In genomic region chr5:171667341-171668096, GRCh38 we compare ENCODE assay signal across 10 cellular contexts.
DNase-seq lines count a peak whose midpoint lies in the region; ATAC-seq and TF ChIP-seq lines count a peak whose summit lies in the region.
"Had no signal": no experiment of that assay in that cellular context is flagged by ENCODE, and none has a peak within 500 bp of the region (broad histone marks: within the 10 kb centered on the region; RNA-seq: fewer than 3 reads in every experiment).

No MANE protein-coding gene starts in this region.

- H3K27me3 ChIP-seq in left ventricle myocardium inferior (ENCODE audit: low read depth): no peaks in the 10 kb centered on the region

- no peaks in the 10 kb centered on the region for H3K36me3 Mint-ChIP-seq in activated T-cell treated with anti-CD3 and anti-CD28 coated beads, Interleukin-2, amount 50 U/mL, for 24 hours (ENCODE audit: low read depth)

- peaks cover 12% of the 10 kb centered on the region for H3K4me1 ChIP-seq in left ventricle myocardium inferior

- H3K36me3 ChIP-seq in left ventricle myocardium inferior: no peaks in the 10 kb centered on the region

- no peaks in the 10 kb centered on the region for H3K9me3 Mint-ChIP-seq in activated T-cell treated with anti-CD3 and anti-CD28 coated beads, Interleukin-2, amount 50 U/mL, for 24 hours
- H3K9me3 Mint-ChIP-seq: activated CD4-positive, alpha-beta T cell treated with anti-CD3 and anti-CD28 coated beads, Interleukin-2, amount 10 ng/mL, durations not matched to agents 24 days and 14 days had no signal

- no peaks in the 10 kb centered on the region for H3K9me3 ChIP-seq in left ventricle myocardium inferior (replicated peaks)

- ATAC-seq in HG03432 (IDR thresholded peaks at IDR 0.05; ENCODE audit: unreplicated experiment): no peak

- peak overlapping the region; percentile 70 for H3K27ac ChIP-seq in left ventricle myocardium inferior (replicated peaks)

- TF ChIP-seq CTCF in astrocyte of the spinal cord (IDR thresholded peaks at IDR 0.05; ENCODE audit: low read depth, low read length) (peak; percentile 24), left ventricle myocardium inferior (IDR thresholded peaks at IDR 0.05; ENCODE audit: borderline replicate concordance) (peak; percentile 26)

- H3K4me3 ChIP-seq in astrocyte of the spinal cord (ENCODE audit: low read depth, low read length) (no peak overlapping the region), left ventricle myocardium inferior (peak overlapping the region; percentile 40)

- H3K4me1 Mint-ChIP-seq in activated T-cell treated with anti-CD3 and anti-CD28 coated beads, Interleukin-2, amount 50 U/mL, for 24 hours (ENCODE audit: low read depth): no peaks in the 10 kb centered on the region
- H3K4me1 Mint-ChIP-seq: activated CD4-positive, alpha-beta T cell treated with anti-CD3 and anti-CD28 coated beads, Interleukin-2, amount 10 ng/mL, durations not matched to agents 24 days and 14 days had no signal

- H3K27ac Mint-ChIP-seq in activated T-cell treated with anti-CD3 and anti-CD28 coated beads, Interleukin-2, amount 50 U/mL, for 24 hours: no peak overlapping the region
- H3K27ac Mint-ChIP-seq: activated CD4-positive, alpha-beta T cell treated with anti-CD3 and anti-CD28 coated beads, Interleukin-2, amount 10 ng/mL, durations not matched to agents 24 days and 14 days had no signal

- in situ Hi-C loops in astrocyte of the spinal cord (cut with HindIII; ENCODE audit: low sequenced_read_pairs): no loop called here

- intact Hi-C loops in left ventricle myocardium inferior (cut with micrococcal nuclease): no loop called here

- H3K4me3 Mint-ChIP-seq in activated T-cell treated with anti-CD3 and anti-CD28 coated beads, Interleukin-2, amount 50 U/mL, for 24 hours: no peak overlapping the region
- H3K4me3 Mint-ChIP-seq: activated CD4-positive, alpha-beta T cell treated with anti-CD3 and anti-CD28 coated beads, Interleukin-2, amount 10 ng/mL, durations not matched to agents 24 days and 14 days had no signal

- peaks cover 12% of the 10 kb centered on the region for H3K27me3 Mint-ChIP-seq in activated T-cell treated with anti-CD3 and anti-CD28 coated beads, Interleukin-2, amount 50 U/mL, for 24 hours
- H3K27me3 Mint-ChIP-seq: activated CD4-positive, alpha-beta T cell treated with anti-CD3 and anti-CD28 coated beads, Interleukin-2, amount 10 ng/mL, durations not matched to agents 24 days and 14 days had no signal

- DNase-seq in ELR (ENCODE audit: low read depth) (peak; percentile 88), astrocyte of the spinal cord (ENCODE audit: low read depth, low spot score) (peak; percentile 90), left ventricle myocardium inferior (peak; percentile 60), renal cortical epithelial cell (ENCODE audit: low read depth) (peak; percentile 27), NCI-H1105 treated with DMSO at 0.1 percent for 48 hours (lab: John Stamatoyannopoulos, UW) (no peak), foreskin melanocyte (no peak)
- no peak for DNase-seq in activated T-cell treated with anti-CD3 and anti-CD28 coated beads, Interleukin-2, amount 50 U/mL, for 24 hours
- DNase-seq: activated CD4-positive, alpha-beta T cell treated with anti-CD3 and anti-CD28 coated beads, Interleukin-2, amount 10 ng/mL, durations not matched to agents 24 days and 14 days; central memory CD4-positive, alpha-beta T cell had no signal

Comparison
In these comparisons a context has a peak if more than half of its experiments do, and no peak if none do; other contexts are left out.
1. DNase-seq: peak in ELR (single experiment), astrocyte of the spinal cord (single experiment), left ventricle myocardium inferior (single experiment) and renal cortical epithelial cell (single experiment); none in activated T-cell treated with anti-CD3 and anti-CD28 coated beads, Interleukin-2, amount 50 U/mL, for 24 hours (single experiment), NCI-H1105 treated with DMSO at 0.1 percent for 48 hours (single experiment) and foreskin melanocyte (single experiment).